Comparison of ENCODE assay signal across 8 cellular contexts in genomic region chr1:78005755-78006154, GRCh38. TPM values are rescaled to one million over a fixed set of nuclear protein-coding genes. Genes with fewer than 3 reads are reported as not detected.
DNase-seq lines count a peak whose midpoint lies in the region; ATAC-seq, FAIRE-seq and TF ChIP-seq lines count a peak whose summit lies in the region.

No MANE protein-coding gene starts in this region.

- intact Hi-C loops in activated CD8-positive, alpha-beta T cell treated with anti-CD3 and anti-CD28 coated beads for 36 hours (cut with micrococcal nuclease): loop anchor here (2.0 kb wide), 2 partner anchors 35 to 109 kb away; no protein-coding TSS in a partner anchor

- no CpG with 5 or more reads among the region's 1 CpG for WGBS in trophoblast cell (ENCODE audit: extremely low coverage, insufficient coverage, insufficient read length)

- H3K9ac ChIP-seq in trophoblast cell (ENCODE audit: low read length): no peak overlapping the region

- POLR2A ChIA-PET in activated CD8-positive, alpha-beta T cell treated with anti-CD3 and anti-CD28 coated beads for 36 hours (lab: Charles Lee): interaction anchor here (1.0 to 9.3 kb wide), 8 partner anchors 9 to 157 kb away, joined by 3 to 203 read pairs (median 8); partner anchors contain the start of genes FUBP1 and GIPC2

- no peak overlapping the region for H4K12ac ChIP-seq in trophoblast cell (ENCODE audit: low read depth, low read length)

- ATAC-seq in activated CD8-positive, alpha-beta T cell treated with anti-CD3 and anti-CD28 coated beads for 36 hours: no peak
- ATAC-seq in GM21423 (IDR thresholded peaks at IDR 0.05; ENCODE audit: unreplicated experiment): no peak

- peaks cover 2% of the 10 kb centered on the region for H3K27me3 Mint-ChIP-seq in activated CD8-positive, alpha-beta T cell treated with anti-CD3 and anti-CD28 coated beads for 36 hours

- no peak overlapping the region for H3K4me3 ChIP-seq in trophoblast cell (ENCODE audit: low read depth, low read length)

- H3K27ac ChIP-seq in trophoblast cell (ENCODE audit: low read depth, low read length): no peak overlapping the region

- DNase-seq in DMS53 (lab: John Stamatoyannopoulos, UW) (peak; percentile 70), LHCN-M2 (ENCODE audit: low read depth) (peak; percentile 90), frontal cortex (ENCODE audit: low spot score in 2 of 2) (no peak), trophoblast cell (peak; percentile 13 to 75)
- no peak for DNase-seq in activated CD8-positive, alpha-beta T cell treated with anti-CD3 and anti-CD28 coated beads for 36 hours
- DNase-seq in stimulated activated CD4-positive, alpha-beta T cell treated with anti-CD3 and anti-CD28 coated beads, Interleukin-12 subunit alpha, Interleukin-12 subunit beta, amount 100 ng/mL, for 4 hours: no peak
- DNase-seq in activated CD8-positive, alpha-beta memory T cell treated with anti-CD3 and anti-CD28 coated beads, Interleukin-2, amount 50 U/mL, for 48 hours: no peak

- H3K4ac ChIP-seq in trophoblast cell (ENCODE audit: low read depth, low read length): no peak overlapping the region

- H3K9me3 Mint-ChIP-seq in activated CD8-positive, alpha-beta T cell treated with anti-CD3 and anti-CD28 coated beads for 36 hours: no peaks in the 10 kb centered on the region

- no peaks in the 10 kb centered on the region for H3K36me3 ChIP-seq in trophoblast cell (ENCODE audit: control insufficient read depth in 1 of 2, insufficient read depth in 2 of 2, low read length in 2 of 2)

- CTCF ChIA-PET in activated CD8-positive, alpha-beta T cell treated with anti-CD3 and anti-CD28 coated beads for 36 hours (lab: Charles Lee): interaction anchor here (1.0 to 2.8 kb wide), 6 partner anchors 15 to 323 kb away, joined by 3 to 34 read pairs (median 8); partner anchors contain the start of gene FUBP1

- H3K27me3 ChIP-seq in trophoblast cell (ENCODE audit: insufficient read depth, low read length): no peaks in the 10 kb centered on the region

- H3K4me2 ChIP-seq in trophoblast cell (ENCODE audit: low read length): peak overlapping the region; percentile 38

- no peaks in the 10 kb centered on the region for H3K79me2 ChIP-seq in trophoblast cell (ENCODE audit: control insufficient read depth, insufficient read depth, low read length, poor library complexity)

- peaks cover 4% of the 10 kb centered on the region for H3K36me3 Mint-ChIP-seq in activated CD8-positive, alpha-beta T cell treated with anti-CD3 and anti-CD28 coated beads for 36 hours (ENCODE audit: low read depth)

- H4K8ac ChIP-seq in trophoblast cell (ENCODE audit: low read depth, low read length): no peak overlapping the region

- no peak for TF ChIP-seq CTCF in activated CD8-positive, alpha-beta T cell treated with anti-CD3 and anti-CD28 coated beads for 36 hours (IDR thresholded peaks at IDR 0.05)

- H3K23ac ChIP-seq in trophoblast cell (ENCODE audit: low read length): no peak overlapping the region

- no peak overlapping the region for H4K91ac ChIP-seq in trophoblast cell (ENCODE audit: low read depth, low read length)

- no peaks in the 10 kb centered on the region for H3K79me1 ChIP-seq in trophoblast cell (ENCODE audit: low read length)

- peak; percentile 33 for FAIRE-seq in frontal cortex (lab: Jason Lieb, UNC)

- H2BK5ac ChIP-seq in trophoblast cell (ENCODE audit: low read depth, low read length, poor library complexity): no peak overlapping the region

- no peak overlapping the region for H2BK12ac ChIP-seq in trophoblast cell (ENCODE audit: low read length)

- H3K18ac ChIP-seq in trophoblast cell (ENCODE audit: low read length): no peak overlapping the region

- H3K4me1 ChIP-seq in trophoblast cell (ENCODE audit: control insufficient read depth in 1 of 2, insufficient read depth in 2 of 2, low read length in 2 of 2): no peaks in the 10 kb centered on the region

- no peak overlapping the region for H2BK120ac ChIP-seq in trophoblast cell (ENCODE audit: insufficient read depth, low read length, poor library complexity)

- peak overlapping the region; percentile 40 for H3K27ac Mint-ChIP-seq in activated CD8-positive, alpha-beta T cell treated with anti-CD3 and anti-CD28 coated beads for 36 hours

- no peak overlapping the region for H3K14ac ChIP-seq in trophoblast cell (ENCODE audit: low read length)

- no peaks in the 10 kb centered on the region for H3K9me3 ChIP-seq in trophoblast cell (ENCODE audit: insufficient read depth, low read depth, low read length)

- peak overlapping the region; percentile 85 for H3K4me3 Mint-ChIP-seq in activated CD8-positive, alpha-beta T cell treated with anti-CD3 and anti-CD28 coated beads for 36 hours

- no peak overlapping the region for H2AK5ac ChIP-seq in trophoblast cell (ENCODE audit: low read length)

- peaks cover 44% of the 10 kb centered on the region for H3K4me1 Mint-ChIP-seq in activated CD8-positive, alpha-beta T cell treated with anti-CD3 and anti-CD28 coated beads for 36 hours (ENCODE audit: low read depth)

- no peak overlapping the region for H2AFZ ChIP-seq in trophoblast cell (ENCODE audit: insufficient read depth, low read length, poor library complexity)

RNA-seq across cellular contexts. Expression of gene DNAJB4, which starts 1.0 kb away (rescaled TPM):
- total RNA-seq in LHCN-M2 (2014; rRNA removed) (229 and 269 TPM in 2 replicates), frontal cortex (30.6 TPM)
- 130 TPM for polyA plus RNA-seq in LHCN-M2 (2012)
- total RNA-seq in activated CD8-positive, alpha-beta T cell treated with anti-CD3 and anti-CD28 coated beads for 36 hours: 10 to 100 TPM in 1 of 2 experiments, 1 to 10 TPM in 1; 9.7 to 12.0 TPM
- 14.4 and 14.5 TPM in 2 replicates for polyA plus RNA-seq in trophoblast cell (2013)

RNA-seq across cellular contexts. Expression of gene FUBP1, which starts 26.9 kb away (rescaled TPM):
- total RNA-seq in LHCN-M2 (2014; rRNA removed): 92.9 and 105 TPM in 2 replicates
- 55.3 TPM for polyA plus RNA-seq in LHCN-M2 (2012)
- 100 to 1,000 TPM; 256 to 257 TPM for total RNA-seq in activated CD8-positive, alpha-beta T cell treated with anti-CD3 and anti-CD28 coated beads for 36 hours
- 345 TPM for total RNA-seq in frontal cortex
- 144 TPM in 2 replicates for polyA plus RNA-seq in trophoblast cell (2013)

RNA-seq across cellular contexts. Expression of gene GIPC2, which starts 40.0 kb away (rescaled TPM):
- total RNA-seq in LHCN-M2 (2014; rRNA removed) (1.5 and 1.7 TPM in 2 replicates), frontal cortex (0.41 TPM)
- 0.81 TPM for polyA plus RNA-seq in LHCN-M2 (2012)
- under 1 TPM; 0.18 to 0.41 TPM for total RNA-seq in activated CD8-positive, alpha-beta T cell treated with anti-CD3 and anti-CD28 coated beads for 36 hours
- 0.08 TPM in 2 replicates for polyA plus RNA-seq in trophoblast cell (2013)

Comparison
In these comparisons a context has a peak if more than half of its experiments do, and no peak if none do; other contexts are left out.
1. DNase-seq: peak in DMS53 (single experiment), LHCN-M2 (single experiment) and trophoblast cell (2 of 2); none in activated CD8-positive, alpha-beta T cell treated with anti-CD3 and anti-CD28 coated beads for 36 hours (single experiment), frontal cortex (0 of 2), stimulated activated CD4-positive, alpha-beta T cell treated with anti-CD3 and anti-CD28 coated beads, Interleukin-12 subunit alpha, Interleukin-12 subunit beta, amount 100 ng/mL, for 4 hours (single experiment) and activated CD8-positive, alpha-beta memory T cell treated with anti-CD3 and anti-CD28 coated beads, Interleukin-2, amount 50 U/mL, for 48 hours (single experiment).